24 cellular contexts compared by ENCODE assay signal in genomic region chr1:210280221-210280620, GRCh38. TPM values are rescaled to one million over a fixed set of nuclear protein-coding genes. Genes with fewer than 3 reads are reported as not detected.
A peak's percentile ranks its signal among the peaks of the same experiment; 100 is the strongest.
DNase-seq lines count a peak whose midpoint lies in the region; ATAC-seq, FAIRE-seq and TF ChIP-seq lines count a peak whose summit lies in the region.
"Had no signal": no experiment of that assay in that cellular context is flagged by ENCODE, and none has a peak within 500 bp of the region (broad histone marks: within the 10 kb centered on the region; RNA-seq: fewer than 3 reads in every experiment).

No MANE protein-coding gene starts in this region.

- H3K27ac Mint-ChIP-seq in endodermal cell = no peak overlapping the region
- H3K27ac Mint-ChIP-seq: CD4-positive, alpha-beta memory T cell; CD4-positive, CD25-positive, alpha-beta regulatory T cell; CD8-positive, alpha-beta memory T cell had no signal

- H4K20me1 ChIP-seq in HepG2 (ENCODE audit: insufficient read depth, low read length) (no peaks in the 10 kb centered on the region), GM12878 (ENCODE audit: control insufficient read depth, insufficient read depth) (no peaks in the 10 kb centered on the region)
- H4K20me1 ChIP-seq: BLaER1 had no signal

- POLR2A ChIA-PET in HepG2 (lab: Yijun Ruan, JAX) (no interaction called here), GM12878 (lab: Charles Lee) (no interaction called here)

- H2AFZ ChIP-seq in HepG2 (ENCODE audit: low read length) (no peak overlapping the region), GM12878 (ENCODE audit: control insufficient read depth, low read depth, low read length) (no peak overlapping the region)

- no peaks in the 10 kb centered on the region for H3K79me2 ChIP-seq in HepG2 (ENCODE audit: insufficient read depth, low read length)
- no peaks in the 10 kb centered on the region for H3K79me2 ChIP-seq in GM12878 (ENCODE audit: control insufficient read depth, insufficient read depth, low read length)

- peaks cover 36% of the 10 kb centered on the region for H3K9me3 Mint-ChIP-seq in endodermal cell

- BruUV-seq in HepG2 (replicated peaks; lab: Mats Ljungman, UMichigan) (no TSS peak), GM12878 (replicated peaks; lab: Mats Ljungman, UMichigan) (no TSS peak)

- no peak overlapping the region for H3K4me3 Mint-ChIP-seq in endodermal cell
- H3K4me3 Mint-ChIP-seq: CD14-positive monocyte; CD4-positive, CD25-positive, alpha-beta regulatory T cell; CD8-positive, alpha-beta memory T cell had no signal

- H3K4me3 ChIP-seq in HepG2 (replicated peaks in 1 of 3; ENCODE audit: insufficient read depth in 1 of 3, low read depth in 2 of 3, low read length in 3 of 3) (no peak overlapping the region), right lobe of liver (no peak overlapping the region), GM12878 (no peak overlapping the region), endodermal cell (ENCODE audit: low read length) (peak overlapping the region; percentile 8), SJCRH30 (no peak overlapping the region), adrenal gland (no peak overlapping the region)
- H3K4me3 ChIP-seq: BLaER1 had no signal

- no peak for TF ChIP-seq RAD21 in HepG2 (CRISPR knock-in tag; IDR thresholded peaks at IDR 0.05)
- TF ChIP-seq RAD21 in GM12878 (IDR thresholded peaks at IDR 0.05; ENCODE audit: insufficient read depth, low read depth, low read length) = no peak

- H3K9ac ChIP-seq in HepG2 (ENCODE audit: insufficient read depth, low read depth, low read length) (no peak overlapping the region), GM12878 (ENCODE audit: control insufficient read depth, insufficient read depth, low read length) (no peak overlapping the region), endodermal cell (ENCODE audit: extremely low read depth, low read length, poor library complexity, severe bottlenecking) (no peak overlapping the region)
- H3K9ac ChIP-seq: BLaER1 had no signal

- DNase-seq in HepG2 (ENCODE audit: low spot score) (no peak), right lobe of liver (no peak), GM12878 (ENCODE audit: low read depth, low spot score) (no peak), endodermal cell (no peak), SJCRH30 (no peak), adrenal gland (no peak)
- DNase-seq: ACHN; BE2C; C1 segment of cervical spinal cord; CD4-positive, alpha-beta memory T cell; CD4-positive, CD25-positive, alpha-beta regulatory T cell; CD8-positive, alpha-beta memory T cell; COR-L47; DMS 273 treated with DMSO at 0.1 percent for 48 hours; DMS153; DMS53; DMS79; DND-41; EL; GDM1 had no signal

- SMC1A ChIA-PET in GM12878 (lab: Charles Lee; ENCODE audit: uncharacterized antibody, unreplicated experiment) = no interaction called here

- RAD21 ChIA-PET in GM12878 (lab: Charles Lee; ENCODE audit: unreplicated experiment) = no interaction called here

- H3K4me2 ChIP-seq in HepG2 (ENCODE audit: low read depth, low read length) = no peak overlapping the region
- no peak overlapping the region for H3K4me2 ChIP-seq in GM12878 (ENCODE audit: control insufficient read depth, insufficient read depth)
- H3K4me2 ChIP-seq: BLaER1 had no signal

- 13% methylated on average over 5 of the region's 5 CpGs for WGBS in HepG2 (ENCODE audit: low lambda C conversion rate)
- 48% methylated on average over 4 of the region's 5 CpGs for WGBS in right lobe of liver (ENCODE audit: insufficient coverage, low coverage, low lambda C conversion rate, missing lambda C conversion rate)
- WGBS in GM12878 (ENCODE audit: insufficient coverage, insufficient replicate concordance, low lambda C conversion rate, missing lambda C conversion rate) = 41% methylated on average over 5 of the region's 5 CpGs
- WGBS in endodermal cell (ENCODE audit: insufficient coverage in 1 of 2, insufficient read length in 1 of 2), 2 experiments = 68 to 91% methylated on average over 3 to 5 of the region's 5 CpGs
- 75 to 80% (median 78%) methylated on average over 5 of the region's 5 CpGs for WGBS in adrenal gland, 4 donors

- CTCF ChIA-PET in HepG2 (lab: Yijun Ruan, JAX; ENCODE audit: low intra/inter-chr PET ratio, low total read pairs) = no interaction called here
- CTCF ChIA-PET in GM12878 (lab: Yijun Ruan, JAX) = no interaction called here

- TF ChIP-seq POLR2A in HepG2 (IDR thresholded peaks at IDR 0.05; ENCODE audit: insufficient read depth in 1 of 2, low read depth in 2 of 2, low read length in 2 of 2) (no peak), right lobe of liver (IDR thresholded peaks at IDR 0.05) (no peak), GM12878 (IDR thresholded peaks at IDR 0.05; ENCODE audit: low read depth, low read length) (no peak), adrenal gland (IDR thresholded peaks at IDR 0.05) (no peak)

- H3K36me3 Mint-ChIP-seq in endodermal cell (ENCODE audit: low read depth) = no peaks in the 10 kb centered on the region
- H3K36me3 Mint-ChIP-seq: CD14-positive monocyte; CD4-positive, alpha-beta memory T cell; CD4-positive, CD25-positive, alpha-beta regulatory T cell; CD8-positive, alpha-beta memory T cell had no signal

- in situ Hi-C loops in HepG2 (cut with HindIII; ENCODE audit: extremely low pct_ligation_motif_present, low pct_unique_long_range_greater_than_20kb) (no loop called here), GM12878 (cut with MboI) (no loop called here)

- ATAC-seq in HepG2 = no peak
- no peak for ATAC-seq in right lobe of liver
- no peak for ATAC-seq in GM12878

- H3K36me3 ChIP-seq in HepG2 (replicated peaks in 1 of 2; ENCODE audit: control insufficient read depth in 1 of 2, insufficient read depth in 2 of 2, low read length in 2 of 2) (no peaks in the 10 kb centered on the region), right lobe of liver (no peaks in the 10 kb centered on the region), GM12878 (ENCODE audit: control insufficient read depth in 2 of 2, insufficient read depth in 2 of 2, low read length in 1 of 2) (no peaks in the 10 kb centered on the region), endodermal cell (ENCODE audit: control insufficient read depth, insufficient read depth, low read length) (no peaks in the 10 kb centered on the region), SJCRH30 (no peaks in the 10 kb centered on the region), adrenal gland (replicated peaks in 1 of 2) (no peaks in the 10 kb centered on the region)
- H3K36me3 ChIP-seq: BE2C, BLaER1 had no signal

- intact Hi-C loops in HepG2 (cut with micrococcal nuclease; ENCODE audit: unreplicated experiment) (no loop called here), right lobe of liver (cut with DNase I) (no loop called here), GM12878 (cut with micrococcal nuclease; ENCODE audit: unreplicated experiment) (no loop called here), adrenal gland (cut with DNase I) (no loop called here)

- H3K4me1 Mint-ChIP-seq in endodermal cell = peaks cover 2% of the 10 kb centered on the region
- H3K4me1 Mint-ChIP-seq: CD14-positive monocyte; CD4-positive, alpha-beta memory T cell; CD4-positive, CD25-positive, alpha-beta regulatory T cell; CD8-positive, alpha-beta memory T cell had no signal

- TF ChIP-seq EP300 in HepG2 (IDR thresholded peaks at IDR 0.05; ENCODE audit: low read depth in 2 of 2, low read length in 2 of 2) = no peak
- no peak for TF ChIP-seq EP300 in HepG2 (CRISPR knock-in tag; IDR thresholded peaks at IDR 0.05; ENCODE audit: borderline replicate concordance)
- no peak for TF ChIP-seq EP300 in GM12878 (IDR thresholded peaks at IDR 0.05; ENCODE audit: borderline replicate concordance in 1 of 2, control insufficient read depth in 1 of 2, low read depth in 2 of 2, low read length in 2 of 2)

- FAIRE-seq in HepG2 (lab: Jason Lieb, UNC) (no peak), GM12878 (lab: Jason Lieb, UNC) (no peak)
- FAIRE-seq: GM12891 had no signal

- no peaks in the 10 kb centered on the region for H3K27me3 Mint-ChIP-seq in endodermal cell (ENCODE audit: insufficient read depth)

- no peak for TF ChIP-seq CTCF in HepG2 (CRISPR knock-in tag; IDR thresholded peaks at IDR 0.05)
- TF ChIP-seq CTCF in right lobe of liver (IDR thresholded peaks at IDR 0.05) = no peak
- no peak for TF ChIP-seq CTCF in GM12878 (IDR thresholded peaks at IDR 0.05 in 2 of 3, conservative IDR thresholded peaks at IDR 0.05 in 1 of 3; ENCODE audit: control insufficient read depth in 2 of 3, extremely low read depth in 1 of 3, insufficient read depth in 1 of 3, low read depth in 3 of 3, low read length in 3 of 3)
- no peak for TF ChIP-seq CTCF in endodermal cell (conservative IDR thresholded peaks at IDR 0.05)
- no peak for TF ChIP-seq CTCF in adrenal gland (IDR thresholded peaks at IDR 0.05)

- H3K27ac ChIP-seq in HepG2 (ENCODE audit: extremely low read length, insufficient read depth, low read length) (no peak overlapping the region), right lobe of liver (no peak overlapping the region), GM12878 (ENCODE audit: control insufficient read depth, insufficient read depth) (no peak overlapping the region), endodermal cell (ENCODE audit: low read depth, low read length) (no peak overlapping the region), SJCRH30 (no peak overlapping the region), adrenal gland (no peak overlapping the region)
- H3K27ac ChIP-seq: 22Rv1, BLaER1 had no signal

- H3K27me3 ChIP-seq in HepG2 (ENCODE audit: control insufficient read depth in 1 of 2, insufficient read depth in 2 of 2, low read length in 2 of 2) (no peaks in the 10 kb centered on the region), right lobe of liver (no peaks in the 10 kb centered on the region), GM12878 (replicated peaks in 1 of 2; ENCODE audit: control insufficient read depth in 2 of 2, insufficient read depth in 2 of 2, low read length in 1 of 2) (no peaks in the 10 kb centered on the region; a peak in 1 of 4 replicates), endodermal cell (ENCODE audit: control insufficient read depth, insufficient read depth, low read length, poor library complexity, severe bottlenecking) (no peaks in the 10 kb centered on the region), SJCRH30 (no peaks in the 10 kb centered on the region; the same call in 1 of the 2 replicates), adrenal gland (no peaks in the 10 kb centered on the region)
- H3K27me3 ChIP-seq: BE2C, BLaER1 had no signal

- H3K9me3 ChIP-seq in HepG2 (ENCODE audit: low read length) (peaks cover 23% of the 10 kb centered on the region), right lobe of liver (peaks cover 0 to 2% (median 0%) of the 10 kb centered on the region in 4 donors), GM12878 (replicated peaks; ENCODE audit: control insufficient read depth, insufficient read depth, low read length) (peaks cover 3% of the 10 kb centered on the region; the same call in 1 of the 3 replicates), endodermal cell (ENCODE audit: control insufficient read depth, low read length) (peaks cover 44% of the 10 kb centered on the region), SJCRH30 (replicated peaks) (peaks cover 8% of the 10 kb centered on the region), adrenal gland (replicated peaks in 1 of 3) (no peaks in the 10 kb centered on the region)

- H3K4me1 ChIP-seq in HepG2 (ENCODE audit: insufficient read depth, low read length) (no peaks in the 10 kb centered on the region), right lobe of liver (no peaks in the 10 kb centered on the region), GM12878 (ENCODE audit: control insufficient read depth, insufficient read depth, low read length) (no peaks in the 10 kb centered on the region), endodermal cell (ENCODE audit: control insufficient read depth, insufficient read depth, low read length) (no peaks in the 10 kb centered on the region), SJCRH30 (no peaks in the 10 kb centered on the region), adrenal gland (replicated peaks in 1 of 2) (no peaks in the 10 kb centered on the region)
- H3K4me1 ChIP-seq: BE2C, BLaER1 had no signal

RNA-seq across cellular contexts. Expression of gene SERTAD4, which starts 47.6 kb away (rescaled TPM):
- total RNA-seq in HepG2 (2016; rRNA removed; fragmentation: Illumina TruSeq; extraction: Trizol) (not detected in 2 replicates), right lobe of liver (not detected), GM12878 (2014; rRNA removed) (not detected in 2 replicates), GM12878 (2014; rRNA removed; fragmentation: Illumina TruSeq; extraction: Trizol) (not detected in 2 replicates), GM12878 (2021) (not detected in 2 replicates), endodermal cell (1 to 10 TPM in 1 of 2 donors, under 1 TPM in 1; 0.58 to 1.1 TPM), adrenal gland (1 to 10 TPM in 2 of 8 donors, under 1 TPM in 5, not detected in 1; 0.04 to 1.7 (median 0.57) TPM)
- total RNA-seq in HepG2 (2016; cell fraction: cytosol; rRNA removed; fragmentation: Illumina TruSeq; extraction: Trizol; ENCODE audit: low read depth) = not detected in 2 replicates
- total RNA-seq in HepG2 (2016; cell fraction: insoluble cytoplasmic fraction; rRNA removed; fragmentation: Illumina TruSeq; extraction: Trizol) = not detected in 2 replicates
- total RNA-seq in HepG2 (2016; cell fraction: membrane; rRNA removed; fragmentation: Illumina TruSeq; extraction: Trizol) = not detected in 2 replicates
- not detected in 2 replicates for total RNA-seq in HepG2 (2016; cell fraction: nucleus; rRNA removed; fragmentation: Illumina TruSeq; extraction: Trizol)
- polyA plus RNA-seq in HepG2 (2011; rRNA removed) (not detected in 2 replicates), GM12878 (2011; rRNA removed) (not detected in 2 replicates), GM12878 (2014; fragmentation: Illumina TruSeq; extraction: Trizol) (not detected in 2 replicates), GM12878 (2014; fragmentation: Nextera tagmentation; extraction: Ambion mirVana) (not detected), GM12878 (2014; rRNA removed) (not detected in 2 replicates), GM12878 (2016; fragmentation: Nextera tagmentation; extraction: Ambion mirVana) (not detected), adrenal gland (under 1 TPM; 0.47 to 0.70 (median 0.64) TPM)
- not detected in 2 replicates for polyA plus RNA-seq in HepG2 (2011; cell fraction: cytosol; rRNA removed)
- not detected in 2 replicates for polyA plus RNA-seq in HepG2 (2011; cell fraction: nucleus; rRNA removed)
- polyA plus RNA-seq in HepG2 (2012) = not detected in 2 replicates
- polyA plus RNA-seq in HepG2 (2016; cell fraction: cytosol; fragmentation: Illumina TruSeq; extraction: Trizol; ENCODE audit: low read depth) = not detected in 2 replicates
- polyA plus RNA-seq in HepG2 (2016; cell fraction: insoluble cytoplasmic fraction; fragmentation: Illumina TruSeq; extraction: Trizol; ENCODE audit: low read depth) = not detected in 2 replicates
- polyA plus RNA-seq in HepG2 (2016; cell fraction: membrane; fragmentation: Illumina TruSeq; extraction: Trizol; ENCODE audit: low read depth) = not detected in 2 replicates
- polyA plus RNA-seq in HepG2 (2016; cell fraction: nucleus; fragmentation: Illumina TruSeq; extraction: Trizol; ENCODE audit: insufficient read depth, low read depth) = not detected in 2 replicates
- polyA minus RNA-seq in HepG2 (2011; rRNA and poly(A)+ RNA removed; ENCODE audit: low replicate concordance) = not detected in 2 replicates
- polyA minus RNA-seq in HepG2 (2011; cell fraction: cytosol; rRNA and poly(A)+ RNA removed) = not detected in 2 replicates
- not detected in 2 replicates for polyA minus RNA-seq in HepG2 (2011; cell fraction: nucleus; rRNA and poly(A)+ RNA removed)
- not detected in 2 replicates for total RNA-seq in GM12878 (2013; cell fraction: nucleolus; rRNA removed)
- polyA plus RNA-seq in GM12878 (2011; ENCODE audit: low read depth) = not detected
- not detected in 2 replicates for polyA plus RNA-seq in GM12878 (2011; cell fraction: cytosol; rRNA removed)
- not detected in 2 replicates for polyA plus RNA-seq in GM12878 (2011; cell fraction: nucleus; rRNA removed)
- polyA plus RNA-seq in GM12878 (2012) = not detected in 2 replicates
- not detected in 2 replicates for polyA minus RNA-seq in GM12878 (2011; rRNA and poly(A)+ RNA removed)
- polyA minus RNA-seq in GM12878 (2011; cell fraction: cytosol; rRNA and poly(A)+ RNA removed) = not detected in 2 replicates
- not detected in 2 replicates for polyA minus RNA-seq in GM12878 (2011; cell fraction: nucleus; rRNA and poly(A)+ RNA removed)
- 9.3 TPM for polyA plus RNA-seq in endodermal cell (2013, experiment 1 of 2)
- 10.6 TPM for polyA plus RNA-seq in endodermal cell (2013, experiment 2 of 2)
- total RNA-seq in SJCRH30 (2014; rRNA removed; shearing (Covaris generic)) = 0.20 and 0.30 TPM in 2 replicates
- total RNA-seq: CD4-positive, alpha-beta memory T cell; CD4-positive, CD25-positive, alpha-beta regulatory T cell; CD8-positive, alpha-beta memory T cell had no signal
- polyA plus RNA-seq: CD14-positive monocyte; CD4-positive, alpha-beta memory T cell; CD4-positive, CD25-positive, alpha-beta regulatory T cell; CD8-positive, alpha-beta memory T cell had no signal

RNA-seq across cellular contexts. Expression of gene HHAT, which starts 48.5 kb away (rescaled TPM):
- total RNA-seq in HepG2 (2016; rRNA removed; fragmentation: Illumina TruSeq; extraction: Trizol) = 2.9 and 4.9 TPM in 2 replicates
- 0.79 and 1.2 TPM in 2 replicates for total RNA-seq in HepG2 (2016; cell fraction: cytosol; rRNA removed; fragmentation: Illumina TruSeq; extraction: Trizol; ENCODE audit: low read depth)
- 3.2 and 4.8 TPM in 2 replicates for total RNA-seq in HepG2 (2016; cell fraction: insoluble cytoplasmic fraction; rRNA removed; fragmentation: Illumina TruSeq; extraction: Trizol)
- total RNA-seq in HepG2 (2016; cell fraction: membrane; rRNA removed; fragmentation: Illumina TruSeq; extraction: Trizol) = 2.1 and 2.5 TPM in 2 replicates
- 7.4 and 8.0 TPM in 2 replicates for total RNA-seq in HepG2 (2016; cell fraction: nucleus; rRNA removed; fragmentation: Illumina TruSeq; extraction: Trizol)
- polyA plus RNA-seq in HepG2 (2011; rRNA removed) = 2.6 and 3.5 TPM in 2 replicates
- 3.1 and 5.9 TPM in 2 replicates for polyA plus RNA-seq in HepG2 (2011; cell fraction: cytosol; rRNA removed)
- 6.0 and 6.9 TPM in 2 replicates for polyA plus RNA-seq in HepG2 (2011; cell fraction: nucleus; rRNA removed)
- polyA plus RNA-seq in HepG2 (2012) = 1.3 and 1.7 TPM in 2 replicates
- 0.36 and 0.60 TPM in 2 replicates for polyA plus RNA-seq in HepG2 (2016; cell fraction: cytosol; fragmentation: Illumina TruSeq; extraction: Trizol; ENCODE audit: low read depth)
- 2.6 TPM in 2 replicates for polyA plus RNA-seq in HepG2 (2016; cell fraction: insoluble cytoplasmic fraction; fragmentation: Illumina TruSeq; extraction: Trizol; ENCODE audit: low read depth)
- polyA plus RNA-seq in HepG2 (2016; cell fraction: membrane; fragmentation: Illumina TruSeq; extraction: Trizol; ENCODE audit: low read depth) = 1.4 and 1.5 TPM in 2 replicates
- 5.5 and 6.1 TPM in 2 replicates for polyA plus RNA-seq in HepG2 (2016; cell fraction: nucleus; fragmentation: Illumina TruSeq; extraction: Trizol; ENCODE audit: insufficient read depth, low read depth)
- 1.1 and 11.2 TPM in 2 replicates for polyA minus RNA-seq in HepG2 (2011; rRNA and poly(A)+ RNA removed; ENCODE audit: low replicate concordance)
- 2.0 and 2.2 TPM in 2 replicates for polyA minus RNA-seq in HepG2 (2011; cell fraction: cytosol; rRNA and poly(A)+ RNA removed)
- polyA minus RNA-seq in HepG2 (2011; cell fraction: nucleus; rRNA and poly(A)+ RNA removed) = 12.7 and 14.0 TPM in 2 replicates
- total RNA-seq in right lobe of liver = 1 to 10 TPM; 2.2 to 4.1 (median 2.7) TPM
- total RNA-seq in GM12878 (2013; cell fraction: nucleolus; rRNA removed) = 165 and 172 TPM in 2 replicates
- total RNA-seq in GM12878 (2014; rRNA removed) = 3.0 and 4.0 TPM in 2 replicates
- 2.5 and 2.6 TPM in 2 replicates for total RNA-seq in GM12878 (2014; rRNA removed; fragmentation: Illumina TruSeq; extraction: Trizol)
- 2.4 and 2.6 TPM in 2 replicates for total RNA-seq in GM12878 (2021)
- 1.5 TPM for polyA plus RNA-seq in GM12878 (2011; ENCODE audit: low read depth)
- 37.6 and 43.1 TPM in 2 replicates for polyA plus RNA-seq in GM12878 (2011; rRNA removed)
- polyA plus RNA-seq in GM12878 (2011; cell fraction: cytosol; rRNA removed) = 74.3 and 78.1 TPM in 2 replicates
- 78.1 and 83.1 TPM in 2 replicates for polyA plus RNA-seq in GM12878 (2011; cell fraction: nucleus; rRNA removed)
- 1.7 and 2.7 TPM in 2 replicates for polyA plus RNA-seq in GM12878 (2012)
- polyA plus RNA-seq in GM12878 (2014; fragmentation: Illumina TruSeq; extraction: Trizol) = 2.2 and 3.2 TPM in 2 replicates
- polyA plus RNA-seq in GM12878 (2014; fragmentation: Nextera tagmentation; extraction: Ambion mirVana) = 1 to 10 TPM; 1.2 to 1.5 TPM
- polyA plus RNA-seq in GM12878 (2014; rRNA removed) = 2.1 and 2.6 TPM in 2 replicates
- polyA plus RNA-seq in GM12878 (2016; fragmentation: Nextera tagmentation; extraction: Ambion mirVana) = 1 to 10 TPM; 3.0 to 3.9 TPM
- polyA minus RNA-seq in GM12878 (2011; rRNA and poly(A)+ RNA removed) = 139 and 172 TPM in 2 replicates
- polyA minus RNA-seq in GM12878 (2011; cell fraction: cytosol; rRNA and poly(A)+ RNA removed) = 20.3 and 21.6 TPM in 2 replicates
- 255 and 349 TPM in 2 replicates for polyA minus RNA-seq in GM12878 (2011; cell fraction: nucleus; rRNA and poly(A)+ RNA removed)
- total RNA-seq in endodermal cell = 1 to 10 TPM; 6.9 to 9.8 TPM
- polyA plus RNA-seq in endodermal cell (2013, experiment 1 of 2) = 6.6 TPM
- 5.7 TPM for polyA plus RNA-seq in endodermal cell (2013, experiment 2 of 2)
- total RNA-seq in SJCRH30 (2014; rRNA removed; shearing (Covaris generic)) = 5.0 and 5.1 TPM in 2 replicates
- total RNA-seq in adrenal gland = 10 to 100 TPM in 6 of 8 donors, 1 to 10 TPM in 2; 5.9 to 26.7 (median 17.2) TPM
- polyA plus RNA-seq in adrenal gland = 1 to 10 TPM; 3.5 to 4.7 (median 3.7) TPM

Comparison
In these comparisons a context has a peak if more than half of its experiments do, and no peak if none do; other contexts are left out.
1. Of the 75 proteins assayed by ChIP-seq in both HepG2 and GM12878: peak only in HepG2: none; only in GM12878: CBX5; in both: none; in neither: 74.